ENCODE assay signal across 17 cellular contexts in the genomic region with DNA sequence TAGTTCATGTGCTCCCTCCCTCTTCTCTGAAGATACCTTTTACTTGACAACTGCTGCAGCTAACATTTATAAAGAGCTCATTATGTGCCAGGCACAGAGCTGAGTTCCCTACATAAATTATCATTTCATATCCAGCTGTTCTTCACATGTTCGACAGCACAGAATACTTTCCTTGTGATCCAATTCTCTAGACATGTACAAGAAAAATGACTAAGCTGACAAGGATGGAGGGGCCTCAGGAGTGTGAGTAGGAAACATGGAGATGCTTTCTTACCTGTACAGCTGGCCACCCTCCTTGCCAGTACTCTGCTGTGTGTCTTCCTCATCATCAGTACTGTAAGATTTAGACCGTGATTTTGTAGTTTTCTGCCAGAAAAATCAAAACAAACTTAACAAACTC.
"Had no signal": no experiment of that assay in that cellular context is flagged by ENCODE, and none has a peak within 500 bp of the region (broad histone marks: within the 10 kb centered on the region; RNA-seq: fewer than 3 reads in every experiment).

No MANE protein-coding gene starts in this region.

- H3K27ac ChIP-seq: dorsolateral prefrontal cortex, psoas muscle, skin epidermis, stomach, thoracic aorta had no signal

- DNase-seq: cortex of kidney; dorsolateral prefrontal cortex; effector CD8-positive, alpha-beta T cell; left colon; left ventricle myocardium superior; mesendoderm; naive B cell; psoas muscle; retina; stimulated activated naive CD4-positive, alpha-beta T cell; stomach; substantia nigra; trophoblast cell had no signal

- H3K27me3 ChIP-seq: dorsolateral prefrontal cortex, stomach had no signal

- H3K9me3 ChIP-seq: psoas muscle, stomach, thoracic aorta had no signal

- H3K36me3 ChIP-seq: thoracic aorta had no signal

- H3K4me1 ChIP-seq: psoas muscle, stomach had no signal

- H3K4me3 ChIP-seq: dorsolateral prefrontal cortex, psoas muscle, skin epidermis, stomach, thoracic aorta had no signal

- ATAC-seq: esophagus mucosa, left colon, left ventricle myocardium superior, psoas muscle, sciatic nerve had no signal
